ENCODE assay signal across 8 cellular contexts in genomic region chr20:8019178-8019997, GRCh38. TPM values are rescaled to one million over a fixed set of nuclear protein-coding genes. Genes with fewer than 3 reads are reported as not detected.
A peak's percentile ranks its signal among the peaks of the same experiment; 100 is the strongest.
DNase-seq lines count a peak whose midpoint lies in the region; ATAC-seq and TF ChIP-seq lines count a peak whose summit lies in the region.

TMX4 (minus strand) TSS chr20:8019761; CDS start chr20:8019613, 148 bp downstream.

- intact Hi-C loops in cardiac septum (cut with DNase I) (no loop called here), posterior cingulate gyrus (cut with DNase I) (no loop called here)

- 0 to 1% (median 0%) methylated on average over 85 to 96 of the region's 96 CpGs for WGBS in adipose tissue, 3 donors
- WGBS in upper lobe of left lung, 2 donors = 0% methylated on average over 9 to 47 of the region's 96 CpGs

- H3K4me1 ChIP-seq in upper lobe of left lung = peaks cover 8 to 16% (median 13%) of the 10 kb centered on the region in 4 donors

- TF ChIP-seq EP300 in upper lobe of left lung (IDR thresholded peaks at IDR 0.05) = no peak

- no peaks in the 10 kb centered on the region for H3K36me3 ChIP-seq in upper lobe of left lung

- peak; percentile 44 for TF ChIP-seq CTCF in GM12874 (IDR thresholded peaks at IDR 0.05; ENCODE audit: insufficient read depth, low read depth, low read length)
- peak; percentile 23 to 98 (median 80) for TF ChIP-seq CTCF in upper lobe of left lung (IDR thresholded peaks at IDR 0.05)

- ATAC-seq in HG02759 (IDR thresholded peaks at IDR 0.05; ENCODE audit: unreplicated experiment) (peak; percentile 88), upper lobe of left lung (ENCODE audit: low FRiP score in 2 of 2) (peak; percentile 97 to 99)

- no peaks in the 10 kb centered on the region for H3K27me3 ChIP-seq in upper lobe of left lung

- DNase-seq in NCI-H128 (lab: John Stamatoyannopoulos, UW; ENCODE audit: unreplicated experiment) (peak; percentile 96), T follicular helper cell (ENCODE audit: low read depth) (peak; percentile 73), cardiac septum (ENCODE audit: low spot score) (peak; percentile 100), posterior cingulate gyrus (peak; percentile 90 to 99 (median 95)), upper lobe of left lung (peak; percentile 99)

- H3K9me3 ChIP-seq in upper lobe of left lung = no peaks in the 10 kb centered on the region

- H3K27ac ChIP-seq in adipose tissue (ENCODE audit: low read depth, low read length) (peak within 1 kb of the TSS; percentile 79), upper lobe of left lung (peak within 1 kb of the TSS; percentile 98 to 99 (median 98))

- peak within 1 kb of the TSS; percentile 73 to 94 (median 94) for H3K4me3 ChIP-seq in upper lobe of left lung

- TF ChIP-seq POLR2A in upper lobe of left lung (IDR thresholded peaks at IDR 0.05) = peak in 3 of 4 donors; percentile 90 to 97 (median 94)

RNA-seq across cellular contexts. Expression of gene TMX4, which starts in this region (rescaled TPM):
- 10 to 100 TPM in 2 of 3 donors, 1 to 10 TPM in 1; 7.2 to 22.2 (median 12.4) TPM for polyA plus RNA-seq in adipose tissue
- total RNA-seq in cardiac septum (91.1 TPM), upper lobe of left lung (10 to 100 TPM; 12.4 to 50.5 (median 31.5) TPM)

Comparison
In these comparisons a context has a peak if more than half of its experiments do, and no peak if none do; other contexts are left out.
1. Peak in every context shown above with its lines: DNase-seq, ATAC-seq, H3K4me3 ChIP-seq and H3K27ac ChIP-seq.